ENCODE assay signal across 21 cellular contexts in genomic region chr19:11550265-11550664, GRCh38. TPM values are rescaled to one million over a fixed set of nuclear protein-coding genes. Genes with fewer than 3 reads are reported as not detected.
"Had no signal": no experiment of that assay in that cellular context is flagged by ENCODE, and none has a peak within 500 bp of the region (broad histone marks: within the 10 kb centered on the region; RNA-seq: fewer than 3 reads in every experiment).

No MANE protein-coding gene starts in this region.

- H3K9me3 Mint-ChIP-seq: activated B cell treated with CpG ODN at 0.5 μM for 24 hours; activated CD4-positive, alpha-beta memory T cell treated with anti-CD3 and anti-CD28 coated beads, Interleukin-2, amount 10 ng/mL, durations not matched to agents 7 days and 5 days; nephron progenitor cell; stimulated activated naive CD8-positive, alpha-beta T cell treated with anti-CD3 and anti-CD28 coated beads, Interleukin-15, amount 100 ng/mL, for 72 hours; T-cell had no signal

- H3K27me3 ChIP-seq: ovary, right lobe of liver had no signal

- FAIRE-seq: keratinocyte had no signal

- DNase-seq: activated B cell treated with CpG ODN at 0.5 μM for 24 hours; activated CD4-positive, alpha-beta memory T cell treated with anti-CD3 and anti-CD28 coated beads, Interleukin-2, amount 10 ng/mL, durations not matched to agents 7 days and 5 days; activated CD4-positive, alpha-beta T cell treated with anti-CD3 and anti-CD28 coated beads for 48 hours; activated CD8-positive, alpha-beta memory T cell treated with anti-CD3 and anti-CD28 coated beads, Interleukin-2, amount 10 ng/mL, durations not matched to agents 7 days and 5 days; dermis blood vessel endothelial cell; effector memory CD4-positive, alpha-beta T cell; foreskin fibroblast; hippocampal formation; midbrain; nephron progenitor cell; ovary; right lobe of liver; stimulated activated CD4-positive, alpha-beta T cell treated with anti-CD3 and anti-CD28 coated beads, Interleukin-4, amount 100 ng/mL, for 1 hour; stimulated activated naive CD8-positive, alpha-beta T cell treated with anti-CD3 and anti-CD28 coated beads, Interleukin-15, amount 100 ng/mL, for 72 hours; T-cell had no signal

- H3K36me3 Mint-ChIP-seq: activated naive CD8-positive, alpha-beta T cell had no signal

- H3K27me3 Mint-ChIP-seq: activated B cell treated with CpG ODN at 0.5 μM for 24 hours; activated CD4-positive, alpha-beta memory T cell treated with anti-CD3 and anti-CD28 coated beads, Interleukin-2, amount 10 ng/mL, durations not matched to agents 7 days and 5 days; activated CD8-positive, alpha-beta memory T cell treated with anti-CD3 and anti-CD28 coated beads, Interleukin-2, amount 10 ng/mL, durations not matched to agents 7 days and 5 days; activated naive CD8-positive, alpha-beta T cell; stimulated activated naive CD8-positive, alpha-beta T cell treated with anti-CD3 and anti-CD28 coated beads, Interleukin-15, amount 100 ng/mL, for 72 hours; T-cell had no signal

- H3K27ac Mint-ChIP-seq: activated B cell treated with CpG ODN at 0.5 μM for 24 hours; activated CD4-positive, alpha-beta memory T cell treated with anti-CD3 and anti-CD28 coated beads, Interleukin-2, amount 10 ng/mL, durations not matched to agents 7 days and 5 days; activated CD8-positive, alpha-beta memory T cell treated with anti-CD3 and anti-CD28 coated beads, Interleukin-2, amount 10 ng/mL, durations not matched to agents 7 days and 5 days; activated naive CD8-positive, alpha-beta T cell; T-cell had no signal

- ATAC-seq: activated CD8-positive, alpha-beta memory T cell treated with anti-CD3 and anti-CD28 coated beads, Interleukin-2, amount 10 ng/mL, durations not matched to agents 7 days and 5 days; left lobe of liver; right lobe of liver; stimulated activated naive CD8-positive, alpha-beta T cell treated with anti-CD3 and anti-CD28 coated beads, Interleukin-15, amount 100 ng/mL, for 72 hours; T-cell had no signal

- H3K4me1 ChIP-seq: right lobe of liver had no signal

- H3K4me3 Mint-ChIP-seq: activated B cell treated with CpG ODN at 0.5 μM for 24 hours; activated CD4-positive, alpha-beta memory T cell treated with anti-CD3 and anti-CD28 coated beads, Interleukin-2, amount 10 ng/mL, durations not matched to agents 7 days and 5 days; activated CD8-positive, alpha-beta memory T cell treated with anti-CD3 and anti-CD28 coated beads, Interleukin-2, amount 10 ng/mL, durations not matched to agents 7 days and 5 days; activated naive CD8-positive, alpha-beta T cell; nephron progenitor cell; stimulated activated naive CD8-positive, alpha-beta T cell treated with anti-CD3 and anti-CD28 coated beads, Interleukin-15, amount 100 ng/mL, for 72 hours; T-cell had no signal

- H3K9me3 ChIP-seq: ovary, right lobe of liver had no signal

- H3K4me2 ChIP-seq: smooth muscle cell had no signal

- H3K4me3 ChIP-seq: lung, ovary, right lobe of liver, smooth muscle cell had no signal

- H3K36me3 ChIP-seq: ovary had no signal

- H3K27ac ChIP-seq: right lobe of liver had no signal

RNA-seq across cellular contexts. Expression of gene CNN1, which starts 11.6 kb away (rescaled TPM):
- total RNA-seq: activated B cell treated with CpG ODN at 0.5 μM for 24 hours; activated CD4-positive, alpha-beta memory T cell treated with anti-CD3 and anti-CD28 coated beads, Interleukin-2, amount 10 ng/mL, durations not matched to agents 7 days and 5 days; activated CD8-positive, alpha-beta memory T cell treated with anti-CD3 and anti-CD28 coated beads, Interleukin-2, amount 10 ng/mL, durations not matched to agents 7 days and 5 days had no signal
- polyA plus RNA-seq: keratinocyte had no signal

RNA-seq across cellular contexts. Expression of gene ACP5, which starts 27.2 kb away (rescaled TPM):
- total RNA-seq: pulmonary artery endothelial cell had no signal
